ENCODE assay signal across 8 cellular contexts in genomic region chr16:30399435-30400186, GRCh38. TPM values are rescaled to one million over a fixed set of nuclear protein-coding genes. Genes with fewer than 3 reads are reported as not detected.
DNase-seq lines count a peak whose midpoint lies in the region; ATAC-seq, FAIRE-seq and TF ChIP-seq lines count a peak whose summit lies in the region.

No MANE protein-coding gene starts in this region.

- peak overlapping the region; percentile 74 to 89; a peak in 3 of 4 replicates for H3K9ac ChIP-seq in K562 (ENCODE audit: insufficient read depth in 1 of 2, low read depth in 2 of 2, low read length in 2 of 2)

- H3K4me2 ChIP-seq in K562 (ENCODE audit: insufficient read depth, low read length) = peak overlapping the region; percentile 73

- intact Hi-C loops in cardiac septum (cut with DNase I) = loop anchor here (5.0 kb wide), 1 partner anchor 47 kb away; no protein-coding TSS in a partner anchor
- intact Hi-C loops in Right ventricle myocardium superior (cut with DNase I) = loop anchor here (10.0 kb wide), 1 partner anchor 45 kb away; the partner anchor contains the start of gene CD2BP2
- intact Hi-C loops in K562 (cut with micrococcal nuclease) = no loop called here
- intact Hi-C loops in vagina (cut with DNase I) = loop anchor here (10.0 kb wide), 1 partner anchor 335 kb away; the partner anchor contains the start of gene ALDOA

- H4K20me1 ChIP-seq in K562 (replicated peaks; ENCODE audit: control insufficient read depth, insufficient read depth, low read length) = no peaks in the 10 kb centered on the region

- no peak for TF ChIP-seq RAD21 in K562 (CRISPR knock-in tag; conservative IDR thresholded peaks at IDR 0.05 in 1 of 2, IDR thresholded peaks at IDR 0.05 in 1 of 2)

- H3K27me3 Mint-ChIP-seq in memory B cell = peaks cover 4% of the 10 kb centered on the region

- CTCF ChIA-PET in K562 (lab: Yijun Ruan, JAX; ENCODE audit: low intra/inter-chr PET ratio) = no interaction called here

- peak; percentile 31 for DNase-seq in cardiac septum (ENCODE audit: low spot score)
- DNase-seq in Right ventricle myocardium superior = no peak
- DNase-seq in K562 (ENCODE audit: extremely low read depth in 1 of 4, low spot score in 3 of 4) = no peak
- no peak for DNase-seq in memory B cell (ENCODE audit: low spot score in 2 of 2)
- DNase-seq in vagina (ENCODE audit: extremely low spot score in 2 of 2) = no peak
- no peak for DNase-seq in NCI-H1105 (lab: John Stamatoyannopoulos, UW)

- BruUV-seq in K562 (replicated peaks; lab: Mats Ljungman, UMichigan) = no TSS peak

- in situ Hi-C loops in K562 (cut with MboI) = loop anchor here (10.0 kb wide), 1 partner anchor 205 kb away; the partner anchor contains the start of genes BOLA2B, SLX1A and SULT1A3

- TF ChIP-seq POLR2A in K562 (conservative IDR thresholded peaks at IDR 0.05) (no peak), vagina (IDR thresholded peaks at IDR 0.05) (no peak)

- peak overlapping the region; percentile 92; the same call in 1 of the 2 replicates for H2AFZ ChIP-seq in K562 (ENCODE audit: low read depth, low read length)

- 56% methylated on average over 11 of the region's 12 CpGs for WGBS in K562 (ENCODE audit: insufficient coverage, low coverage, missing lambda C conversion rate)

- H3K4me1 ChIP-seq in K562 (replicated peaks in 1 of 2; ENCODE audit: control insufficient read depth in 2 of 2, insufficient read depth in 2 of 2, low read length in 2 of 2) (peaks cover 25 to 59% of the 10 kb centered on the region in 2 experiments), vagina (peaks cover 48% of the 10 kb centered on the region)

- H3K27ac ChIP-seq in K562 (ENCODE audit: extremely low read depth, low read depth, low read length) (peak overlapping the region; percentile 74; the same call in 1 of the 3 replicates), vagina (peak overlapping the region; percentile 88)

- H3K36me3 ChIP-seq in K562 (ENCODE audit: control insufficient read depth, insufficient read depth, low read length) = peaks cover 21% of the 10 kb centered on the region; the same call in 2 of the 3 replicates
- no peaks in the 10 kb centered on the region for H3K36me3 ChIP-seq in vagina

- TF ChIP-seq EP300 in K562 (IDR thresholded peaks at IDR 0.05; ENCODE audit: low read length) = no peak

- no peaks in the 10 kb centered on the region for H3K9me3 Mint-ChIP-seq in memory B cell

- H3K9me1 ChIP-seq in K562 (ENCODE audit: control insufficient read depth, insufficient read depth, low read length) = no peaks in the 10 kb centered on the region

- peak overlapping the region; percentile 35 for H3K27ac Mint-ChIP-seq in memory B cell

- H3K4me3 ChIP-seq in K562 = peak overlapping the region; percentile 44
- peak overlapping the region; percentile 61 to 71 for H3K4me3 ChIP-seq in vagina

- H3K36me3 Mint-ChIP-seq in memory B cell = peaks cover 3% of the 10 kb centered on the region

- H3K4me1 Mint-ChIP-seq in memory B cell = peaks cover 23% of the 10 kb centered on the region

- TF ChIP-seq CTCF in K562 (IDR thresholded peaks at IDR 0.05 in 2 of 3, conservative IDR thresholded peaks at IDR 0.05 in 1 of 3; ENCODE audit: insufficient read depth in 2 of 3, low read depth in 1 of 3, low read length in 3 of 3) = no peak
- TF ChIP-seq CTCF in vagina (IDR thresholded peaks at IDR 0.05) = no peak

- no peaks in the 10 kb centered on the region for H3K9me3 ChIP-seq in K562 (replicated peaks; ENCODE audit: control insufficient read depth, insufficient read depth, low read depth, low read length)
- no peaks in the 10 kb centered on the region for H3K9me3 ChIP-seq in vagina

- no peak for ATAC-seq in Right ventricle myocardium superior (ENCODE audit: poor library complexity)
- ATAC-seq in K562 = no peak
- no peak for ATAC-seq in memory B cell (ENCODE audit: low read depth)
- ATAC-seq in GM18909 (IDR thresholded peaks at IDR 0.05; ENCODE audit: poor library complexity, unreplicated experiment) = no peak
- no peak for ATAC-seq in HG03159 (IDR thresholded peaks at IDR 0.05; ENCODE audit: unreplicated experiment)

- H3K4me3 Mint-ChIP-seq in memory B cell = peak overlapping the region; percentile 87

- no peak for FAIRE-seq in K562 (lab: Jason Lieb, UNC)

- H3K27me3 ChIP-seq in K562 (ENCODE audit: control insufficient read depth in 2 of 2, insufficient read depth in 2 of 2, low read length in 2 of 2) = no peaks in the 10 kb centered on the region
- no peaks in the 10 kb centered on the region for H3K27me3 ChIP-seq in vagina

- H3K79me2 ChIP-seq in K562 (ENCODE audit: control insufficient read depth, insufficient read depth, low read length) = peaks cover 10% of the 10 kb centered on the region

- POLR2A ChIA-PET in K562 (lab: Yijun Ruan, JAX) = interaction anchor here (0.6 to 1.0 kb wide), 5 partner anchors 17 to 758 kb away, joined by 3 read pairs; no protein-coding TSS in a partner anchor

RNA-seq across cellular contexts. Expression of gene ZNF48, which starts 4.4 kb away (rescaled TPM):
- total RNA-seq in cardiac septum = 6.1 TPM
- 5.1 TPM for total RNA-seq in Right ventricle myocardium superior
- total RNA-seq in K562 (2011; cell fraction: chromatin; rRNA removed; ENCODE audit: low replicate concordance) = 9.7 and 12.9 TPM in 2 replicates
- 10.7 and 14.3 TPM in 2 replicates for total RNA-seq in K562 (2011; cell fraction: nucleolus; rRNA removed)
- 6.7 and 7.0 TPM in 2 replicates for total RNA-seq in K562 (2011; cell fraction: nucleoplasm; rRNA removed)
- 8.6 and 10.8 TPM in 2 replicates for total RNA-seq in K562 (2014; rRNA removed)
- 3.3 and 3.4 TPM in 2 replicates for total RNA-seq in K562 (2014; rRNA removed; fragmentation: Illumina TruSeq; extraction: Trizol)
- total RNA-seq in K562 (2015; rRNA removed; fragmentation: Illumina TruSeq; extraction: Trizol) = 7.4 and 7.7 TPM in 2 replicates
- 9.0 and 11.6 TPM in 2 replicates for total RNA-seq in K562 (2021)
- 3.6 and 4.7 TPM in 2 replicates for polyA plus RNA-seq in K562 (2011; rRNA removed)
- polyA plus RNA-seq in K562 (2011; cell fraction: cytosol; rRNA removed) = 3.9 and 10.6 TPM in 2 replicates
- 4.6 and 11.2 TPM in 2 replicates for polyA plus RNA-seq in K562 (2011; cell fraction: nucleus; rRNA removed)
- polyA plus RNA-seq in K562 (2012) = 6.1 and 7.6 TPM in 2 replicates
- 4.6 and 8.2 TPM in 2 replicates for polyA plus RNA-seq in K562 (2014; fragmentation: Illumina TruSeq; extraction: Trizol)
- polyA plus RNA-seq in K562 (2014; fragmentation: Nextera tagmentation; extraction: Ambion mirVana) = under 1 TPM; 0.38 to 0.46 TPM
- 5.8 and 6.0 TPM in 2 replicates for polyA plus RNA-seq in K562 (2014; rRNA removed)
- 2.8 and 4.5 TPM in 2 replicates for polyA minus RNA-seq in K562 (2011; rRNA and poly(A)+ RNA removed)
- 3.7 and 5.3 TPM in 2 replicates for polyA minus RNA-seq in K562 (2011; cell fraction: cytosol; rRNA and poly(A)+ RNA removed)
- polyA minus RNA-seq in K562 (2011; cell fraction: nucleus; rRNA and poly(A)+ RNA removed) = 5.9 and 6.3 TPM in 2 replicates
- total RNA-seq in vagina = 3.4 TPM

RNA-seq across cellular contexts. Expression of gene ZNF771, which starts 7.8 kb away (rescaled TPM):
- total RNA-seq in cardiac septum = 7.5 TPM
- total RNA-seq in Right ventricle myocardium superior = 6.2 TPM
- 11.2 and 27.3 TPM in 2 replicates for total RNA-seq in K562 (2011; cell fraction: chromatin; rRNA removed; ENCODE audit: low replicate concordance)
- 18.3 and 18.7 TPM in 2 replicates for total RNA-seq in K562 (2011; cell fraction: nucleolus; rRNA removed)
- 23.9 and 39.2 TPM in 2 replicates for total RNA-seq in K562 (2011; cell fraction: nucleoplasm; rRNA removed)
- total RNA-seq in K562 (2014; rRNA removed) = 11.2 and 12.2 TPM in 2 replicates
- total RNA-seq in K562 (2014; rRNA removed; fragmentation: Illumina TruSeq; extraction: Trizol) = 3.2 and 3.6 TPM in 2 replicates
- total RNA-seq in K562 (2015; rRNA removed; fragmentation: Illumina TruSeq; extraction: Trizol) = 3.8 and 4.4 TPM in 2 replicates
- 11.6 and 11.9 TPM in 2 replicates for total RNA-seq in K562 (2021)
- 4.3 and 5.1 TPM in 2 replicates for polyA plus RNA-seq in K562 (2011; rRNA removed)
- 7.5 and 37.3 TPM in 2 replicates for polyA plus RNA-seq in K562 (2011; cell fraction: cytosol; rRNA removed)
- polyA plus RNA-seq in K562 (2011; cell fraction: nucleus; rRNA removed) = 5.7 and 14.8 TPM in 2 replicates
- polyA plus RNA-seq in K562 (2012) = 6.0 and 7.0 TPM in 2 replicates
- polyA plus RNA-seq in K562 (2014; fragmentation: Illumina TruSeq; extraction: Trizol) = 2.9 and 3.2 TPM in 2 replicates
- 1 to 10 TPM; 1.5 to 1.7 TPM for polyA plus RNA-seq in K562 (2014; fragmentation: Nextera tagmentation; extraction: Ambion mirVana)
- 8.3 and 12.6 TPM in 2 replicates for polyA plus RNA-seq in K562 (2014; rRNA removed)
- 3.7 and 5.0 TPM in 2 replicates for polyA minus RNA-seq in K562 (2011; rRNA and poly(A)+ RNA removed)
- polyA minus RNA-seq in K562 (2011; cell fraction: cytosol; rRNA and poly(A)+ RNA removed) = 2.2 and 4.0 TPM in 2 replicates
- polyA minus RNA-seq in K562 (2011; cell fraction: nucleus; rRNA and poly(A)+ RNA removed) = 3.8 and 4.2 TPM in 2 replicates
- total RNA-seq in vagina = 42.7 TPM

RNA-seq across cellular contexts. Expression of gene SEPTIN1, which starts 17.2 kb away (rescaled TPM):
- 2.2 TPM for total RNA-seq in cardiac septum
- 0.97 TPM for total RNA-seq in Right ventricle myocardium superior
- 3.4 and 4.0 TPM in 2 replicates for total RNA-seq in K562 (2011; cell fraction: chromatin; rRNA removed; ENCODE audit: low replicate concordance)
- total RNA-seq in K562 (2011; cell fraction: nucleolus; rRNA removed) = 2.5 and 4.2 TPM in 2 replicates
- 3.8 and 7.6 TPM in 2 replicates for total RNA-seq in K562 (2011; cell fraction: nucleoplasm; rRNA removed)
- 2.3 and 3.0 TPM in 2 replicates for total RNA-seq in K562 (2014; rRNA removed)
- 1.2 TPM in 2 replicates for total RNA-seq in K562 (2014; rRNA removed; fragmentation: Illumina TruSeq; extraction: Trizol)
- total RNA-seq in K562 (2015; rRNA removed; fragmentation: Illumina TruSeq; extraction: Trizol) = 0.69 and 0.72 TPM in 2 replicates
- 4.2 and 5.6 TPM in 2 replicates for total RNA-seq in K562 (2021)
- polyA plus RNA-seq in K562 (2011; rRNA removed) = 2.1 and 2.3 TPM in 2 replicates
- polyA plus RNA-seq in K562 (2011; cell fraction: cytosol; rRNA removed) = 3.4 TPM in 2 replicates
- polyA plus RNA-seq in K562 (2011; cell fraction: nucleus; rRNA removed) = 6.0 and 6.8 TPM in 2 replicates
- 3.3 and 4.4 TPM in 2 replicates for polyA plus RNA-seq in K562 (2012)
- polyA plus RNA-seq in K562 (2014; fragmentation: Illumina TruSeq; extraction: Trizol) = 0.94 and 3.0 TPM in 2 replicates
- polyA plus RNA-seq in K562 (2014; fragmentation: Nextera tagmentation; extraction: Ambion mirVana) = under 1 TPM in 1 of 2 experiments, not detected in 1; 0.23 TPM
- polyA plus RNA-seq in K562 (2014; rRNA removed) = 4.5 and 5.1 TPM in 2 replicates
- polyA minus RNA-seq in K562 (2011; rRNA and poly(A)+ RNA removed) = 0.42 and 1.3 TPM in 2 replicates
- 1.3 and 3.0 TPM in 2 replicates for polyA minus RNA-seq in K562 (2011; cell fraction: cytosol; rRNA and poly(A)+ RNA removed)
- 1.4 and 1.8 TPM in 2 replicates for polyA minus RNA-seq in K562 (2011; cell fraction: nucleus; rRNA and poly(A)+ RNA removed)
- 3.7 TPM for total RNA-seq in vagina

RNA-seq across cellular contexts. Expression of gene MYL11, which starts 25.0 kb away (rescaled TPM):
- total RNA-seq in cardiac septum = 0.59 TPM
- not detected for total RNA-seq in Right ventricle myocardium superior
- not detected in 2 replicates for total RNA-seq in K562 (2011; cell fraction: chromatin; rRNA removed; ENCODE audit: low replicate concordance)
- total RNA-seq in K562 (2011; cell fraction: nucleolus; rRNA removed) = not detected in 2 replicates
- not detected in 2 replicates for total RNA-seq in K562 (2011; cell fraction: nucleoplasm; rRNA removed)
- 1.7 TPM in 1 of 2 replicates, not detected in the other for total RNA-seq in K562 (2014; rRNA removed)
- not detected in 2 replicates for total RNA-seq in K562 (2014; rRNA removed; fragmentation: Illumina TruSeq; extraction: Trizol)
- total RNA-seq in K562 (2015; rRNA removed; fragmentation: Illumina TruSeq; extraction: Trizol) = 1.5 and 2.0 TPM in 2 replicates
- total RNA-seq in K562 (2021) = 1.5 and 1.7 TPM in 2 replicates
- 0.31 TPM in 1 of 2 replicates, not detected in the other for polyA plus RNA-seq in K562 (2011; rRNA removed)
- polyA plus RNA-seq in K562 (2011; cell fraction: cytosol; rRNA removed) = 0.15 and 1.0 TPM in 2 replicates
- polyA plus RNA-seq in K562 (2011; cell fraction: nucleus; rRNA removed) = 1.1 TPM in 1 of 2 replicates, not detected in the other
- polyA plus RNA-seq in K562 (2012) = 0.53 and 3.4 TPM in 2 replicates
- polyA plus RNA-seq in K562 (2014; fragmentation: Illumina TruSeq; extraction: Trizol) = not detected in 2 replicates
- polyA plus RNA-seq in K562 (2014; fragmentation: Nextera tagmentation; extraction: Ambion mirVana) = under 1 TPM; 0.52 to 0.73 TPM
- 0.62 TPM in 1 of 2 replicates, not detected in the other for polyA plus RNA-seq in K562 (2014; rRNA removed)
- not detected in 2 replicates for polyA minus RNA-seq in K562 (2011; rRNA and poly(A)+ RNA removed)
- not detected in 2 replicates for polyA minus RNA-seq in K562 (2011; cell fraction: cytosol; rRNA and poly(A)+ RNA removed)
- polyA minus RNA-seq in K562 (2011; cell fraction: nucleus; rRNA and poly(A)+ RNA removed) = not detected in 2 replicates
- not detected for total RNA-seq in vagina

RNA-seq across cellular contexts. Expression of gene TBC1D10B, which starts 29.3 kb away (rescaled TPM):
- total RNA-seq in cardiac septum (23.7 TPM), Right ventricle myocardium superior (24.4 TPM), K562 (2014; rRNA removed) (28.9 and 37.9 TPM in 2 replicates), K562 (2014; rRNA removed; fragmentation: Illumina TruSeq; extraction: Trizol) (11.9 and 12.6 TPM in 2 replicates), K562 (2015; rRNA removed; fragmentation: Illumina TruSeq; extraction: Trizol) (16.9 and 17.5 TPM in 2 replicates), K562 (2021) (52.1 and 55.4 TPM in 2 replicates), vagina (42.2 TPM)
- 61.1 and 115 TPM in 2 replicates for total RNA-seq in K562 (2011; cell fraction: chromatin; rRNA removed; ENCODE audit: low replicate concordance)
- total RNA-seq in K562 (2011; cell fraction: nucleolus; rRNA removed) = 62.5 and 64.2 TPM in 2 replicates
- 60.7 and 73.4 TPM in 2 replicates for total RNA-seq in K562 (2011; cell fraction: nucleoplasm; rRNA removed)
- polyA plus RNA-seq in K562 (2011; rRNA removed) (11.5 and 13.7 TPM in 2 replicates), K562 (2014; fragmentation: Illumina TruSeq; extraction: Trizol) (24.4 and 28.4 TPM in 2 replicates), K562 (2014; fragmentation: Nextera tagmentation; extraction: Ambion mirVana) (1 to 10 TPM; 2.2 to 2.3 TPM), K562 (2014; rRNA removed) (24.0 and 27.9 TPM in 2 replicates)
- 20.5 and 29.5 TPM in 2 replicates for polyA plus RNA-seq in K562 (2011; cell fraction: cytosol; rRNA removed)
- polyA plus RNA-seq in K562 (2011; cell fraction: nucleus; rRNA removed) = 30.9 and 49.1 TPM in 2 replicates
- polyA plus RNA-seq in K562 (2012) = 33.7 and 38.6 TPM in 2 replicates
- polyA minus RNA-seq in K562 (2011; rRNA and poly(A)+ RNA removed) = 13.2 and 19.4 TPM in 2 replicates
- 28.0 and 31.6 TPM in 2 replicates for polyA minus RNA-seq in K562 (2011; cell fraction: cytosol; rRNA and poly(A)+ RNA removed)
- 12.7 and 15.8 TPM in 2 replicates for polyA minus RNA-seq in K562 (2011; cell fraction: nucleus; rRNA and poly(A)+ RNA removed)
